ENCODE assay signal across 29 cellular contexts in genomic region chr9:111412280-111412679, GRCh38.
DNase-seq lines count a peak whose midpoint lies in the region; ATAC-seq and TF ChIP-seq lines count a peak whose summit lies in the region.
"Had no signal": no experiment of that assay in that cellular context is flagged by ENCODE, and none has a peak within 500 bp of the region (broad histone marks: within the 10 kb centered on the region; RNA-seq: fewer than 3 reads in every experiment).

No MANE protein-coding gene starts in this region.

- peak; percentile 13 for TF ChIP-seq CTCF in choroid plexus epithelial cell (conservative IDR thresholded peaks at IDR 0.05; ENCODE audit: low read depth, low read length)

- no peak for ATAC-seq in Right ventricle myocardium inferior
- no peak for ATAC-seq in GM21360 (IDR thresholded peaks at IDR 0.05; ENCODE audit: unreplicated experiment)
- ATAC-seq: activated T-cell treated with anti-CD3 and anti-CD28 coated beads, Interleukin-2, amount 50 U/mL, for 72 hours; gastrocnemius medialis; HepG2; psoas muscle had no signal

- no peaks in the 10 kb centered on the region for H3K27me3 Mint-ChIP-seq in activated naive CD8-positive, alpha-beta T cell treated with anti-CD3 and anti-CD28 coated beads for 36 hours
- H3K27me3 Mint-ChIP-seq: activated CD4-positive, alpha-beta T cell treated with anti-CD3 and anti-CD28 coated beads, Interleukin-2, amount 10 ng/mL, durations not matched to agents 24 days and 14 days had no signal

- H3K27ac Mint-ChIP-seq in activated naive CD8-positive, alpha-beta T cell treated with anti-CD3 and anti-CD28 coated beads for 36 hours = no peak overlapping the region
- H3K27ac Mint-ChIP-seq: activated CD4-positive, alpha-beta T cell treated with anti-CD3 and anti-CD28 coated beads, Interleukin-2, amount 10 ng/mL, durations not matched to agents 24 days and 14 days; neural progenitor cell had no signal

- intact Hi-C loops in Right ventricle myocardium inferior (cut with DNase I) = no loop called here

- H3K4me3 ChIP-seq in choroid plexus epithelial cell (ENCODE audit: low read depth, low read length) = no peak overlapping the region
- H3K4me3 ChIP-seq: BLaER1, esophagus muscularis mucosa, gastrocnemius medialis, lung, neural progenitor cell, psoas muscle had no signal

- H3K4me3 Mint-ChIP-seq in activated naive CD8-positive, alpha-beta T cell treated with anti-CD3 and anti-CD28 coated beads for 36 hours = no peak overlapping the region
- H3K4me3 Mint-ChIP-seq: activated CD4-positive, alpha-beta T cell treated with anti-CD3 and anti-CD28 coated beads, Interleukin-2, amount 10 ng/mL, durations not matched to agents 24 days and 14 days; activated T-cell treated with anti-CD3 and anti-CD28 coated beads, Interleukin-2, amount 50 U/mL, for 72 hours; neural progenitor cell had no signal

- H3K4me1 Mint-ChIP-seq in activated naive CD8-positive, alpha-beta T cell treated with anti-CD3 and anti-CD28 coated beads for 36 hours = no peaks in the 10 kb centered on the region
- H3K4me1 Mint-ChIP-seq: activated CD4-positive, alpha-beta T cell treated with anti-CD3 and anti-CD28 coated beads, Interleukin-2, amount 10 ng/mL, durations not matched to agents 24 days and 14 days; neural progenitor cell had no signal

- peaks cover 58% of the 10 kb centered on the region for H3K36me3 Mint-ChIP-seq in activated naive CD8-positive, alpha-beta T cell treated with anti-CD3 and anti-CD28 coated beads for 36 hours

- peak overlapping the region; percentile 95 for H3K27ac ChIP-seq in temporal lobe (ENCODE audit: low read depth, low read length)
- H3K27ac ChIP-seq: BLaER1, esophagus muscularis mucosa, gastrocnemius medialis, neural progenitor cell, psoas muscle had no signal

- H3K9me3 Mint-ChIP-seq in activated naive CD8-positive, alpha-beta T cell treated with anti-CD3 and anti-CD28 coated beads for 36 hours = peaks cover 1% of the 10 kb centered on the region
- H3K9me3 Mint-ChIP-seq: activated CD4-positive, alpha-beta T cell treated with anti-CD3 and anti-CD28 coated beads, Interleukin-2, amount 10 ng/mL, durations not matched to agents 24 days and 14 days had no signal

- DNase-seq in RKO (ENCODE audit: low spot score) (peak; percentile 28), choroid plexus epithelial cell (ENCODE audit: low read depth) (no peak), inferior parietal cortex (ENCODE audit: extremely low spot score) (peak; percentile 83), Right ventricle myocardium inferior (ENCODE audit: missing footprints) (no peak)
- no peak for DNase-seq in activated naive CD8-positive, alpha-beta T cell treated with anti-CD3 and anti-CD28 coated beads for 36 hours
- DNase-seq: ACHN; activated CD4-positive, alpha-beta T cell treated with anti-CD3 and anti-CD28 coated beads, Interleukin-2, amount 10 ng/mL, durations not matched to agents 24 days and 14 days; activated naive CD4-positive, alpha-beta T cell treated with Interleukin-2 at 50 U/mL for 16 hours; activated T-cell treated with anti-CD3 and anti-CD28 coated beads, Interleukin-2, amount 50 U/mL, for 72 hours; amniotic stem cell; central memory CD4-positive, alpha-beta T cell; effector memory CD4-positive, alpha-beta T cell; EL; gastrocnemius medialis; kidney; NCI-H1694 treated with DMSO at 0.1 percent for 48 hours; NCI-H226; NCI-H748 treated with DMSO at 0.1 percent for 48 hours; psoas muscle; RPMI8226; SK-N-SH; T-helper 2 cell had no signal

Comparison
In these comparisons a context has a peak if more than half of its experiments do, and no peak if none do; other contexts are left out.
1. DNase-seq: peak in RKO (single experiment) and inferior parietal cortex (single experiment); none in choroid plexus epithelial cell (single experiment), activated naive CD8-positive, alpha-beta T cell treated with anti-CD3 and anti-CD28 coated beads for 36 hours (single experiment) and Right ventricle myocardium inferior (single experiment).